In the genomic region with DNA sequence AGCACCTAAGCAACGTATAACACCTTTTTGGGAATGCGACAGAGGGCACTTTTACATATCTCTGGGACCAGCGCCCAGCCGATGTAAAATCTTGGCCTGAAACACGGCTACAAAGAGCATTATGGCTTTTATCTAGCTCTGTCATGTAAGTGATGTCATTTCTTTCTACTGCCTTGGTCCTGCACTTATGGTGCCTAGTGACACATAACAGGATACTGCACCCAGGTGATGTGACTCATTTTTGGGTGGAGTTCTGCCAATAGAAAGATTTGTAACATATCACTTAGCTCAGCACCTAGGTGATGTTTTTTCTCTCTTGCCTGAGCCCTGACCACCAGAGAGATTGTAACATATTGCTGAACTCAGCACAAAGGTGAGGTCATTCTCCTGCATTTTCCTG, we compare ENCODE assay signal across 7 cellular contexts. TPM values are rescaled to one million over a fixed set of nuclear protein-coding genes. Genes with fewer than 3 reads are reported as not detected.
"Had no signal": no experiment of that assay in that cellular context is flagged by ENCODE, and none has a peak within 500 bp of the region (broad histone marks: within the 10 kb centered on the region; RNA-seq: fewer than 3 reads in every experiment).

No MANE protein-coding gene starts in this region.

RNA-seq across cellular contexts. Expression of gene BPY2, which starts 2.4 kb away (rescaled TPM):
- total RNA-seq: GM23248, H4, H7, HFFc6, HT-29, IMR-90, K562 had no signal
